Comparison of ENCODE assay signal across 8 cellular contexts in the genomic region with DNA sequence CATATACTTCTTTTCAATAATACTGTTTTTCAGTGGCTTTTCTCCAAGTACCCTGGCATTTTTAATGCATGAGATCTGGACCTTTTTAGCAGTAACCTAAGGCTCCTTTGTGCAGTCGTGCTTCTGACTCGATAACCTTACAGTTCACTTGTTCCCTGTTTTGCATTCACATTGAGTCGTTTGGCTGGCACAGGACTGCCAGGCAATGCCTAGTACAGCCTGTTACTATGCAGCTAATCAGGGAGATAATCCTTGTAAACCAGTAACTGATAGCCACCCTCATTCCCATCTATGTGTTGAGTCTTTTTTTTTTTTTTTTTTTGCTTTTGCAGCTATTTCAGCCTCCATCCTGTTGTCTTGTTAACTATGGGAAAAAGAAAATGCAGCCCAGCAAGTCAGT. TPM values are rescaled to one million over a fixed set of nuclear protein-coding genes. Genes with fewer than 3 reads are reported as not detected.
DNase-seq lines count a peak whose midpoint lies in the region; ATAC-seq and TF ChIP-seq lines count a peak whose summit lies in the region.

No MANE protein-coding gene starts in this region.

- DNase-seq in CD4-positive, alpha-beta T cell, result no peak
- DNase-seq in PC-3 (no peak), esophagus muscularis mucosa (ENCODE audit: extremely low spot score) (no peak), trophoblast cell (no peak), ecto neural progenitor cell (ENCODE audit: low spot score) (no peak), A673 (ENCODE audit: low spot score) (no peak), KBM-7 (no peak), SHP77 treated with DMSO at 0.1 percent for 48 hours (lab: John Stamatoyannopoulos, UW) (no peak)

- H3K4me3 ChIP-seq in PC-3 (ENCODE audit: low read length) (peak overlapping the region; percentile 93), esophagus muscularis mucosa (peak overlapping the region; percentile 68 to 98 (median 93)), trophoblast cell (ENCODE audit: low read depth, low read length) (no peak overlapping the region), A673 (ENCODE audit: low read depth, low read length, poor library complexity, severe bottlenecking) (no peak overlapping the region)

- no TSS peak for BruUV-seq in PC-3 (replicated peaks; lab: Mats Ljungman, UMichigan)
- no TSS peak for BruUV-seq in A673 (replicated peaks; lab: Mats Ljungman, UMichigan)

- peaks cover 39% of the 10 kb centered on the region for H3K79me1 ChIP-seq in trophoblast cell (ENCODE audit: low read length)

- H3K27ac Mint-ChIP-seq in CD4-positive, alpha-beta T cell, result peak overlapping the region; percentile 45

- no peak overlapping the region for H4K8ac ChIP-seq in trophoblast cell (ENCODE audit: low read depth, low read length)

- H3K36me3 Mint-ChIP-seq in CD4-positive, alpha-beta T cell (ENCODE audit: low read depth), result no peaks in the 10 kb centered on the region

- H3K27me3 Mint-ChIP-seq in CD4-positive, alpha-beta T cell, result peaks cover 4% of the 10 kb centered on the region

- peak overlapping the region; percentile 70 for H3K4ac ChIP-seq in trophoblast cell (ENCODE audit: low read depth, low read length)

- intact Hi-C loops in CD4-positive, alpha-beta T cell (cut with DNase I, micrococcal nuclease), result no loop called here
- intact Hi-C loops in PC-3 (cut with micrococcal nuclease) (loop anchor here (2.0 kb wide), 1 partner anchor 437 kb away; no protein-coding TSS in a partner anchor), esophagus muscularis mucosa (cut with DNase I) (no loop called here), A673 (cut with micrococcal nuclease; ENCODE audit: unreplicated experiment) (no loop called here)

- no peaks in the 10 kb centered on the region for H3F3A ChIP-seq in PC-3 (ENCODE audit: low read length, unreplicated experiment)

- H3K4me1 Mint-ChIP-seq in CD4-positive, alpha-beta T cell (ENCODE audit: low read depth), result peaks cover 37% of the 10 kb centered on the region

- 13% methylated on average over 3 of the region's 3 CpGs for WGBS in esophagus muscularis mucosa
- no CpG with 5 or more reads among the region's 3 CpGs for WGBS in trophoblast cell (ENCODE audit: extremely low coverage, insufficient coverage, insufficient read length)

- H3K4me1 ChIP-seq in PC-3 (ENCODE audit: insufficient read depth, low read length) (peaks cover 66% of the 10 kb centered on the region), esophagus muscularis mucosa (peaks cover 49 to 86% (median 81%) of the 10 kb centered on the region in 4 donors), trophoblast cell (ENCODE audit: control insufficient read depth in 1 of 2, insufficient read depth in 2 of 2, low read length in 2 of 2) (peaks cover 19 to 33% of the 10 kb centered on the region in 2 experiments), A673 (ENCODE audit: insufficient read depth, low read length, poor library complexity, severe bottlenecking) (peaks cover 14% of the 10 kb centered on the region)

- peak overlapping the region; percentile 30 for H4K91ac ChIP-seq in trophoblast cell (ENCODE audit: low read depth, low read length)

- no peak overlapping the region for H3K27ac ChIP-seq in CD4-positive, alpha-beta T cell (ENCODE audit: low read depth, low read length)
- H3K27ac ChIP-seq in PC-3 (ENCODE audit: low read length) (peak overlapping the region; percentile 64), esophagus muscularis mucosa (replicated peaks in 1 of 4) (peak overlapping the region; percentile 90 to 98 (median 96)), trophoblast cell (ENCODE audit: low read depth, low read length) (peak overlapping the region; percentile 24), A673 (ENCODE audit: low read depth, low read length, poor library complexity, severe bottlenecking) (no peak overlapping the region)

- H3K23ac ChIP-seq in trophoblast cell (ENCODE audit: low read length), result no peak overlapping the region

- no peak for TF ChIP-seq POLR2A in esophagus muscularis mucosa (IDR thresholded peaks at IDR 0.05; ENCODE audit: low read depth)

- no peak for TF ChIP-seq CTCF in CD4-positive, alpha-beta T cell (IDR thresholded peaks at IDR 0.05)
- TF ChIP-seq CTCF in PC-3 (conservative IDR thresholded peaks at IDR 0.05; ENCODE audit: low read depth, low read length), result no peak
- no peak for TF ChIP-seq CTCF in esophagus muscularis mucosa (IDR thresholded peaks at IDR 0.05)
- no peak for TF ChIP-seq CTCF in A673 (conservative IDR thresholded peaks at IDR 0.05; ENCODE audit: low read depth, low read length)

- H3K4me3 Mint-ChIP-seq in CD4-positive, alpha-beta T cell, result peak overlapping the region; percentile 74

- H3K9ac ChIP-seq in PC-3 (ENCODE audit: low read length), result peak overlapping the region; percentile 77; the same call in 1 of the 2 replicates
- H3K9ac ChIP-seq in trophoblast cell (ENCODE audit: low read length), result no peak overlapping the region

- no peak for TF ChIP-seq EP300 in esophagus muscularis mucosa (IDR thresholded peaks at IDR 0.05)

- ATAC-seq in CD4-positive, alpha-beta T cell (ENCODE audit: poor library complexity), result no peak
- no peak for ATAC-seq in PC-3

- H3K4me2 ChIP-seq in PC-3 (ENCODE audit: low read length), result peak overlapping the region; percentile 92
- H3K4me2 ChIP-seq in trophoblast cell (ENCODE audit: low read length), result peak overlapping the region; percentile 74

- in situ Hi-C loops in KBM-7 (cut with MboI; ENCODE audit: low pct_unique_long_range_greater_than_20kb, low sequenced_read_pairs), result loop anchor here (25.0 kb wide), 2 partner anchors 498 to 673 kb away; no protein-coding TSS in a partner anchor

- H3K14ac ChIP-seq in trophoblast cell (ENCODE audit: low read length), result no peak overlapping the region

- no peaks in the 10 kb centered on the region for H3K9me3 Mint-ChIP-seq in CD4-positive, alpha-beta T cell

- no peak overlapping the region for H2BK12ac ChIP-seq in trophoblast cell (ENCODE audit: low read length)

- H3K18ac ChIP-seq in trophoblast cell (ENCODE audit: low read length), result no peak overlapping the region

- H2AFZ ChIP-seq in PC-3 (ENCODE audit: low read length), result no peak overlapping the region
- H2AFZ ChIP-seq in trophoblast cell (ENCODE audit: insufficient read depth, low read length, poor library complexity), result no peak overlapping the region

- CTCF ChIA-PET in CD4-positive, alpha-beta T cell (lab: Charles Lee), result interaction anchor here (0.6 to 1.6 kb wide), 2 partner anchors 768 to 780 kb away, joined by 3 to 5 read pairs; no protein-coding TSS in a partner anchor
- CTCF ChIA-PET in PC-3 (lab: Charles Lee), result interaction anchor here (1.2 kb wide), 1 partner anchor 238 kb away, joined by 6 read pairs; no protein-coding TSS in a partner anchor
- CTCF ChIA-PET in A673 (lab: Charles Lee), result no interaction called here

- H3K79me2 ChIP-seq in PC-3 (ENCODE audit: low read length), result peaks cover 79% of the 10 kb centered on the region
- peaks cover 28% of the 10 kb centered on the region for H3K79me2 ChIP-seq in trophoblast cell (ENCODE audit: control insufficient read depth, insufficient read depth, low read length, poor library complexity)

- H2AK5ac ChIP-seq in trophoblast cell (ENCODE audit: low read length), result no peak overlapping the region

- H3K36me3 ChIP-seq in PC-3 (ENCODE audit: low read depth, low read length) (peaks cover 29% of the 10 kb centered on the region), esophagus muscularis mucosa (peaks cover 4 to 34% (median 20%) of the 10 kb centered on the region in 4 donors), trophoblast cell (ENCODE audit: control insufficient read depth in 1 of 2, insufficient read depth in 2 of 2, low read length in 2 of 2) (peaks cover 16 to 23% of the 10 kb centered on the region in 2 experiments), A673 (ENCODE audit: insufficient read depth, low read length, poor library complexity, severe bottlenecking) (no peaks in the 10 kb centered on the region)

- POLR2A ChIA-PET in CD4-positive, alpha-beta T cell (lab: Charles Lee), result no interaction called here
- POLR2A ChIA-PET in PC-3 (lab: Charles Lee; ENCODE audit: unreplicated experiment), result no interaction called here
- POLR2A ChIA-PET in A673 (lab: Charles Lee; ENCODE audit: low non-redundant PET), result no interaction called here

- no peaks in the 10 kb centered on the region for H3K27me3 ChIP-seq in CD4-positive, alpha-beta T cell (ENCODE audit: control insufficient read depth, insufficient read depth, low read length)
- H3K27me3 ChIP-seq in PC-3 (ENCODE audit: low read length) (no peaks in the 10 kb centered on the region), esophagus muscularis mucosa (no peaks in the 10 kb centered on the region), trophoblast cell (ENCODE audit: insufficient read depth, low read length) (no peaks in the 10 kb centered on the region), A673 (replicated peaks; ENCODE audit: insufficient read depth, low read depth, low read length, poor library complexity) (no peaks in the 10 kb centered on the region)

- H2BK120ac ChIP-seq in trophoblast cell (ENCODE audit: insufficient read depth, low read length, poor library complexity), result no peak overlapping the region

- no peak overlapping the region for H2BK5ac ChIP-seq in trophoblast cell (ENCODE audit: low read depth, low read length, poor library complexity)

- no peaks in the 10 kb centered on the region for H3K9me3 ChIP-seq in CD4-positive, alpha-beta T cell (ENCODE audit: control insufficient read depth, low read length)
- no peaks in the 10 kb centered on the region for H3K9me3 ChIP-seq in PC-3 (ENCODE audit: low read length)
- no peaks in the 10 kb centered on the region for H3K9me3 ChIP-seq in esophagus muscularis mucosa
- H3K9me3 ChIP-seq in trophoblast cell (ENCODE audit: insufficient read depth, low read depth, low read length), result no peaks in the 10 kb centered on the region
- H3K9me3 ChIP-seq in A673 (ENCODE audit: low read depth, low read length, poor library complexity, severe bottlenecking), result no peaks in the 10 kb centered on the region

- peaks cover 22% of the 10 kb centered on the region for H4K20me1 ChIP-seq in PC-3 (ENCODE audit: low read length)

- H4K12ac ChIP-seq in trophoblast cell (ENCODE audit: low read depth, low read length), result no peak overlapping the region

- H3K9me2 ChIP-seq in PC-3 (replicated peaks; ENCODE audit: low read length), result no peaks in the 10 kb centered on the region

RNA-seq across cellular contexts. Expression of a gene that starts 3.8 kb away (rescaled TPM):
- 1 to 10 TPM; 3.5 to 4.5 TPM for total RNA-seq in CD4-positive, alpha-beta T cell
- total RNA-seq in PC-3 (2014; rRNA removed) (68.7 and 76.6 TPM in 2 replicates), esophagus muscularis mucosa (10 to 100 TPM; 69.4 to 88.6 (median 78.3) TPM), A673 (2021) (20.2 and 23.7 TPM in 2 replicates)
- 250 and 251 TPM in 2 replicates for polyA plus RNA-seq in trophoblast cell (2013)

Comparison
In these comparisons a context has a peak if more than half of its experiments do, and no peak if none do; other contexts are left out.
1. H3K27ac ChIP-seq: peak in PC-3 (single experiment), esophagus muscularis mucosa (4 of 4) and trophoblast cell (single experiment); none in CD4-positive, alpha-beta T cell (single experiment) and A673 (single experiment).
2. H3K4me3 ChIP-seq: peak in PC-3 (single experiment) and esophagus muscularis mucosa (4 of 4); none in trophoblast cell (single experiment) and A673 (single experiment).